Comparison of ENCODE assay signal across 1 cellular context in genomic region chr2:182950546-182950945, GRCh38.
TF ChIP-seq lines count a peak whose summit lies in the region.

No MANE protein-coding gene starts in this region.

TF ChIP-seq in A549, 52 proteins besides CTCF, POLR2A, EP300 and RAD21 (continued from another document):
- TF ChIP-seq RARB (CRISPR knock-in tag; IDR thresholded peaks at IDR 0.05) (no peak), EHF (CRISPR knock-in tag; IDR thresholded peaks at IDR 0.05) (no peak)
